Comparison of ENCODE assay signal across 1 cellular context in the genomic region with DNA sequence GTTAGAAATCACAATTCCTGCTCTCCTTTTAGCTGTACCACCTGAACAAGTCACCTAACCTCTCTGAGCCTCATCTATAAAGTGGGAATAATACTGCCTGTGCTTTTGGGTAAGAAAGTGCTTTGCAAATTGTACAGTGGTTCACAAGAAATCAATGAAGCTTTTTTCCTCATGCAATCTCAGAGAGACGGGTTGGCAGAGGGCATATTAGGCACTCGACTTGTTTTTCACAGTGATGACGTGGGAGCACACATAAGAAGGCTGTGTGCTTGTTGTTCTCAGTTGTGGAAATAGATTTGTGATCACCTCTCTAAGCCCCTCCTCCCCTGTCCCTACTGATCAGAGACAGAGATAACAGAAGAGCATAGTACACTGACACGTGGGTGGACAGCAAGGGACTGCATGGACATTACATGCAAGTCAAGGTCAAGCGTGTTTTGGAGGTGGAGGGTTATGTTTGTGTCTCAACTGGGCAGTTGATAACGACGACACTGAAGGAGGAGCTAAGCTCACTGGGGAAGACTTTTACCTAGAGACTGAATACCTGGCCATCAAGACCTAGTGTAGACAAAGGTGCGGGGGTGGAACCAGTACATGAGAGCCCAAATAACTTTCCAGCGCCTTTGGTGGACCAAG.
TF ChIP-seq lines count a peak whose summit lies in the region.

No MANE protein-coding gene starts in this region.

TF ChIP-seq in HepG2, 621 proteins besides CTCF, POLR2A, EP300 and RAD21 (continued from another document and continues in another):
- no peak for TF ChIP-seq ZNF432 (CRISPR knock-in tag; IDR thresholded peaks at IDR 0.05; ENCODE audit: borderline replicate concordance)
- peak; percentile 94; the same call in 1 of the 2 replicates for TF ChIP-seq ZNF232 (CRISPR knock-in tag; IDR thresholded peaks at IDR 0.05; ENCODE audit: borderline replicate concordance)
- TF ChIP-seq, protein P1, sequence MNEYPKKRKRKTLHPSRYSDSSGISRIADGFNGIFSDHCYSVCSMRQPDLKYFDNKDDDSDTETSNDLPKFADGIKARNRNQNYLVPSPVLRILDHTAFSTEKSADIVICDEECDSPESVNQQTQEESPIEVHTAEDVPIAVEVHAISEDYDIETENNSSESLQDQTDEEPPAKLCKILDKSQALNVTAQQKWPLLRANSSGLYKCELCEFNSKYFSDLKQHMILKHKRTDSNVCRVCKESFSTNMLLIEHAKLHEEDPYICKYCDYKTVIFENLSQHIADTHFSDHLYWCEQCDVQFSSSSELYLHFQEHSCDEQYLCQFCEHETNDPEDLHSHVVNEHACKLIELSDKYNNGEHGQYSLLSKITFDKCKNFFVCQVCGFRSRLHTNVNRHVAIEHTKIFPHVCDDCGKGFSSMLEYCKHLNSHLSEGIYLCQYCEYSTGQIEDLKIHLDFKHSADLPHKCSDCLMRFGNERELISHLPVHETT (CRISPR knock-in tag; conservative IDR thresholded peaks at IDR 0.05): peak; percentile 35; the same call in 1 of the 2 replicates
- TF ChIP-seq KDM5A (IDR thresholded peaks at IDR 0.05; ENCODE audit: borderline replicate concordance, low read length): no peak
- peak; percentile 99 for TF ChIP-seq HDAC2 (CRISPR knock-in tag; IDR thresholded peaks at IDR 0.05)
- no peak; the same call in 1 of the 2 replicates for TF ChIP-seq NFYC (CRISPR knock-in tag; IDR thresholded peaks at IDR 0.05)
- peak; percentile 94 for TF ChIP-seq KDM6A (CRISPR knock-in tag; IDR thresholded peaks at IDR 0.05; ENCODE audit: low read depth)
- no peak for TF ChIP-seq PRMT3 (CRISPR knock-in tag; IDR thresholded peaks at IDR 0.05; ENCODE audit: borderline replicate concordance, low read depth)
- TF ChIP-seq JUNB (CRISPR knock-in tag; IDR thresholded peaks at IDR 0.05; ENCODE audit: borderline replicate concordance): no peak
- TF ChIP-seq, protein P2, sequence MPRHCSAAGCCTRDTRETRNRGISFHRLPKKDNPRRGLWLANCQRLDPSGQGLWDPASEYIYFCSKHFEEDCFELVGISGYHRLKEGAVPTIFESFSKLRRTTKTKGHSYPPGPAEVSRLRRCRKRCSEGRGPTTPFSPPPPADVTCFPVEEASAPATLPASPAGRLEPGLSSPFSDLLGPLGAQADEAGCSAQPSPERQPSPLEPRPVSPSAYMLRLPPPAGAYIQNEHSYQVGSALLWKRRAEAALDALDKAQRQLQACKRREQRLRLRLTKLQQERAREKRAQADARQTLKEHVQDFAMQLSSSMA (CRISPR knock-in tag; IDR thresholded peaks at IDR 0.05): no peak
- peak; percentile 97 for TF ChIP-seq TBX2 (CRISPR knock-in tag; IDR thresholded peaks at IDR 0.05; ENCODE audit: borderline replicate concordance)
- peak; percentile 55; the same call in 1 of the 2 replicates for TF ChIP-seq ZNF317 (CRISPR knock-in tag; IDR thresholded peaks at IDR 0.05)
- peak; percentile 70; the same call in 1 of the 2 replicates for TF ChIP-seq ZNF547 (CRISPR knock-in tag; IDR thresholded peaks at IDR 0.05)
- TF ChIP-seq MZF1 (CRISPR knock-in tag; IDR thresholded peaks at IDR 0.05; ENCODE audit: borderline replicate concordance): no peak
- TF ChIP-seq MIER2 (CRISPR knock-in tag; IDR thresholded peaks at IDR 0.05): 0 out of 2 replicates have a peak, but pooled peaks have one; percentile 68
- TF ChIP-seq ZBTB20 (CRISPR knock-in tag; IDR thresholded peaks at IDR 0.05; ENCODE audit: borderline replicate concordance, low read depth): peak; percentile 96; the same call in 1 of the 2 replicates
- peak; percentile 97 for TF ChIP-seq HMG20A (CRISPR knock-in tag; IDR thresholded peaks at IDR 0.05; ENCODE audit: borderline replicate concordance)
- 0 out of 2 replicates have a peak, but pooled peaks have one; percentile 22 for TF ChIP-seq DNMT3B (CRISPR knock-in tag; conservative IDR thresholded peaks at IDR 0.05)
- TF ChIP-seq ZMYM3 (CRISPR knock-in tag; IDR thresholded peaks at IDR 0.05): peak; percentile 96
- peak; percentile 88 for TF ChIP-seq ZNF746 (CRISPR knock-in tag; IDR thresholded peaks at IDR 0.05)
- TF ChIP-seq ZNF225 (CRISPR knock-in tag; IDR thresholded peaks at IDR 0.05): no peak; the same call in 1 of the 2 replicates
- TF ChIP-seq RFX3 (CRISPR knock-in tag; IDR thresholded peaks at IDR 0.05): no peak
- TF ChIP-seq NPAS2 (CRISPR knock-in tag; IDR thresholded peaks at IDR 0.05; ENCODE audit: borderline replicate concordance): no peak
- TF ChIP-seq HDAC6 (IDR thresholded peaks at IDR 0.05; ENCODE audit: low read depth, low read length): no peak
- no peak for TF ChIP-seq SUZ12 (IDR thresholded peaks at IDR 0.05; ENCODE audit: low read depth, low read length)
- TF ChIP-seq, protein P3, sequence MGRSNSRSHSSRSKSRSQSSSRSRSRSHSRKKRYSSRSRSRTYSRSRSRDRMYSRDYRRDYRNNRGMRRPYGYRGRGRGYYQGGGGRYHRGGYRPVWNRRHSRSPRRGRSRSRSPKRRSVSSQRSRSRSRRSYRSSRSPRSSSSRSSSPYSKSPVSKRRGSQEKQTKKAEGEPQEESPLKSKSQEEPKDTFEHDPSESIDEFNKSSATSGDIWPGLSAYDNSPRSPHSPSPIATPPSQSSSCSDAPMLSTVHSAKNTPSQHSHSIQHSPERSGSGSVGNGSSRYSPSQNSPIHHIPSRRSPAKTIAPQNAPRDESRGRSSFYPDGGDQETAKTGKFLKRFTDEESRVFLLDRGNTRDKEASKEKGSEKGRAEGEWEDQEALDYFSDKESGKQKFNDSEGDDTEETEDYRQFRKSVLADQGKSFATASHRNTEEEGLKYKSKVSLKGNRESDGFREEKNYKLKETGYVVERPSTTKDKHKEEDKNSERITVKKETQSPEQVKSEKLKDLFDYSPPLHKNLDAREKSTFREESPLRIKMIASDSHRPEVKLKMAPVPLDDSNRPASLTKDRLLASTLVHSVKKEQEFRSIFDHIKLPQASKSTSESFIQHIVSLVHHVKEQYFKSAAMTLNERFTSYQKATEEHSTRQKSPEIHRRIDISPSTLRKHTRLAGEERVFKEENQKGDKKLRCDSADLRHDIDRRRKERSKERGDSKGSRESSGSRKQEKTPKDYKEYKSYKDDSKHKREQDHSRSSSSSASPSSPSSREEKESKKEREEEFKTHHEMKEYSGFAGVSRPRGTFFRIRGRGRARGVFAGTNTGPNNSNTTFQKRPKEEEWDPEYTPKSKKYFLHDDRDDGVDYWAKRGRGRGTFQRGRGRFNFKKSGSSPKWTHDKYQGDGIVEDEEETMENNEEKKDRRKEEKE (IDR thresholded peaks at IDR 0.05): no peak
- no peak for TF ChIP-seq NKX3-1 (CRISPR knock-in tag; IDR thresholded peaks at IDR 0.05)
- TF ChIP-seq IRX3 (CRISPR knock-in tag; IDR thresholded peaks at IDR 0.05; ENCODE audit: borderline replicate concordance, low read depth): no peak
- TF ChIP-seq PITX1 (CRISPR knock-in tag; IDR thresholded peaks at IDR 0.05): peak; percentile 97
- TF ChIP-seq, protein P4, sequence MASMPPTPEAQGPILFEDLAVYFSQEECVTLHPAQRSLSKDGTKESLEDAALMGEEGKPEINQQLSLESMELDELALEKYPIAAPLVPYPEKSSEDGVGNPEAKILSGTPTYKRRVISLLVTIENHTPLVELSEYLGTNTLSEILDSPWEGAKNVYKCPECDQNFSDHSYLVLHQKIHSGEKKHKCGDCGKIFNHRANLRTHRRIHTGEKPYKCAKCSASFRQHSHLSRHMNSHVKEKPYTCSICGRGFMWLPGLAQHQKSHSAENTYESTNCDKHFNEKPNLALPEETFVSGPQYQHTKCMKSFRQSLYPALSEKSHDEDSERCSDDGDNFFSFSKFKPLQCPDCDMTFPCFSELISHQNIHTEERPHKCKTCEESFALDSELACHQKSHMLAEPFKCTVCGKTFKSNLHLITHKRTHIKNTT (CRISPR knock-in tag; IDR thresholded peaks at IDR 0.05): no peak
- TF ChIP-seq ZFP36 (IDR thresholded peaks at IDR 0.05; ENCODE audit: borderline replicate concordance, low read depth, low read length, partially characterized antibody): no peak
- TF ChIP-seq, protein P5, sequence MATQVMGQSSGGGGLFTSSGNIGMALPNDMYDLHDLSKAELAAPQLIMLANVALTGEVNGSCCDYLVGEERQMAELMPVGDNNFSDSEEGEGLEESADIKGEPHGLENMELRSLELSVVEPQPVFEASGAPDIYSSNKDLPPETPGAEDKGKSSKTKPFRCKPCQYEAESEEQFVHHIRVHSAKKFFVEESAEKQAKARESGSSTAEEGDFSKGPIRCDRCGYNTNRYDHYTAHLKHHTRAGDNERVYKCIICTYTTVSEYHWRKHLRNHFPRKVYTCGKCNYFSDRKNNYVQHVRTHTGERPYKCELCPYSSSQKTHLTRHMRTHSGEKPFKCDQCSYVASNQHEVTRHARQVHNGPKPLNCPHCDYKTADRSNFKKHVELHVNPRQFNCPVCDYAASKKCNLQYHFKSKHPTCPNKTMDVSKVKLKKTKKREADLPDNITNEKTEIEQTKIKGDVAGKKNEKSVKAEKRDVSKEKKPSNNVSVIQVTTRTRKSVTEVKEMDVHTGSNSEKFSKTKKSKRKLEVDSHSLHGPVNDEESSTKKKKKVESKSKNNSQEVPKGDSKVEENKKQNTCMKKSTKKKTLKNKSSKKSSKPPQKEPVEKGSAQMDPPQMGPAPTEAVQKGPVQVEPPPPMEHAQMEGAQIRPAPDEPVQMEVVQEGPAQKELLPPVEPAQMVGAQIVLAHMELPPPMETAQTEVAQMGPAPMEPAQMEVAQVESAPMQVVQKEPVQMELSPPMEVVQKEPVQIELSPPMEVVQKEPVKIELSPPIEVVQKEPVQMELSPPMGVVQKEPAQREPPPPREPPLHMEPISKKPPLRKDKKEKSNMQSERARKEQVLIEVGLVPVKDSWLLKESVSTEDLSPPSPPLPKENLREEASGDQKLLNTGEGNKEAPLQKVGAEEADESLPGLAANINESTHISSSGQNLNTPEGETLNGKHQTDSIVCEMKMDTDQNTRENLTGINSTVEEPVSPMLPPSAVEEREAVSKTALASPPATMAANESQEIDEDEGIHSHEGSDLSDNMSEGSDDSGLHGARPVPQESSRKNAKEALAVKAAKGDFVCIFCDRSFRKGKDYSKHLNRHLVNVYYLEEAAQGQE (IDR thresholded peaks at IDR 0.05; ENCODE audit: borderline replicate concordance in 1 of 2, low read depth in 1 of 2, low read length in 2 of 2): no peak
- no peak for TF ChIP-seq SATB2 (CRISPR knock-in tag; IDR thresholded peaks at IDR 0.05)
- TF ChIP-seq, protein P6, sequence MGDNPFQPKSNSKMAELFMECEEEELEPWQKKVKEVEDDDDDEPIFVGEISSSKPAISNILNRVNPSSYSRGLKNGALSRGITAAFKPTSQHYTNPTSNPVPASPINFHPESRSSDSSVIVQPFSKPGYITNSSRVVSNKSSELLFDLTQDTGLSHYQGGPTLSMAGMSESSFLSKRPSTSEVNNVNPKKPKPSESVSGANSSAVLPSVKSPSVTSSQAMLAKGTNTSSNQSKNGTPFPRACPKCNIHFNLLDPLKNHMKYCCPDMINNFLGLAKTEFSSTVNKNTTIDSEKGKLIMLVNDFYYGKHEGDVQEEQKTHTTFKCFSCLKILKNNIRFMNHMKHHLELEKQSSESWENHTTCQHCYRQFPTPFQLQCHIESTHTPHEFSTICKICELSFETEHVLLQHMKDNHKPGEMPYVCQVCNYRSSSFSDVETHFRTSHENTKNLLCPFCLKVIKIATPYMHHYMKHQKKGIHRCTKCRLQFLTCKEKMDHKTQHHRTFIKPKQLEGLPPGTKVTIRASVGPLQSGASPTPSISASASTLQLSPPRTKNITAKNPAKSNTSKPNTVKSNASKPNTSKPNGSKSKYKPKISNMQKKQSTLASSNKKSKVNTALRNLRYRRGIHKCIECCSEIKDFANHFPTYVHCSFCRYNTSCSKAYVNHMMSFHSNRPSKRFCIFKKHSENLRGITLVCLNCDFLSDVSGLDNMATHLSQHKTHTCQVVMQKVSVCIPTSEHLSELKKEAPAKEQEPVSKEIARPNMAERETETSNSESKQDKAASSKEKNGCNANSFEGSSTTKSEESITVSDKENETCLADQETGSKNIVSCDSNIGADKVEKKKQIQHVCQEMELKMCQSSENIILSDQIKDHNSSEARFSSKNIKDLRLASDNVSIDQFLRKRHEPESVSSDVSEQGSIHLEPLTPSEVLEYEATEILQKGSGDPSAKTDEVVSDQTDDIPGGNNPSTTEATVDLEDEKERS (CRISPR knock-in tag; IDR thresholded peaks at IDR 0.05): peak; percentile 81
- TF ChIP-seq ZFP90 (CRISPR knock-in tag; IDR thresholded peaks at IDR 0.05; ENCODE audit: borderline replicate concordance): no peak
- no peak for TF ChIP-seq ZNF549 (CRISPR knock-in tag; IDR thresholded peaks at IDR 0.05)
- TF ChIP-seq ZNF24 (IDR thresholded peaks at IDR 0.05): no peak
- no peak for TF ChIP-seq PTBP1 (IDR thresholded peaks at IDR 0.05; ENCODE audit: low read depth, low read length, poor library complexity, severe bottlenecking)
- 0 out of 2 replicates have a peak, but pooled peaks have one; percentile 57 for TF ChIP-seq SP140L (CRISPR knock-in tag; IDR thresholded peaks at IDR 0.05; ENCODE audit: borderline replicate concordance)
- peak; percentile 52 for TF ChIP-seq PHF5A (CRISPR knock-in tag; IDR thresholded peaks at IDR 0.05; ENCODE audit: low read depth, unreplicated experiment)
- TF ChIP-seq AGO2 (optimal IDR thresholded peaks at IDR 0.05; ENCODE audit: low read depth, low read length): no peak
- TF ChIP-seq, protein P7, sequence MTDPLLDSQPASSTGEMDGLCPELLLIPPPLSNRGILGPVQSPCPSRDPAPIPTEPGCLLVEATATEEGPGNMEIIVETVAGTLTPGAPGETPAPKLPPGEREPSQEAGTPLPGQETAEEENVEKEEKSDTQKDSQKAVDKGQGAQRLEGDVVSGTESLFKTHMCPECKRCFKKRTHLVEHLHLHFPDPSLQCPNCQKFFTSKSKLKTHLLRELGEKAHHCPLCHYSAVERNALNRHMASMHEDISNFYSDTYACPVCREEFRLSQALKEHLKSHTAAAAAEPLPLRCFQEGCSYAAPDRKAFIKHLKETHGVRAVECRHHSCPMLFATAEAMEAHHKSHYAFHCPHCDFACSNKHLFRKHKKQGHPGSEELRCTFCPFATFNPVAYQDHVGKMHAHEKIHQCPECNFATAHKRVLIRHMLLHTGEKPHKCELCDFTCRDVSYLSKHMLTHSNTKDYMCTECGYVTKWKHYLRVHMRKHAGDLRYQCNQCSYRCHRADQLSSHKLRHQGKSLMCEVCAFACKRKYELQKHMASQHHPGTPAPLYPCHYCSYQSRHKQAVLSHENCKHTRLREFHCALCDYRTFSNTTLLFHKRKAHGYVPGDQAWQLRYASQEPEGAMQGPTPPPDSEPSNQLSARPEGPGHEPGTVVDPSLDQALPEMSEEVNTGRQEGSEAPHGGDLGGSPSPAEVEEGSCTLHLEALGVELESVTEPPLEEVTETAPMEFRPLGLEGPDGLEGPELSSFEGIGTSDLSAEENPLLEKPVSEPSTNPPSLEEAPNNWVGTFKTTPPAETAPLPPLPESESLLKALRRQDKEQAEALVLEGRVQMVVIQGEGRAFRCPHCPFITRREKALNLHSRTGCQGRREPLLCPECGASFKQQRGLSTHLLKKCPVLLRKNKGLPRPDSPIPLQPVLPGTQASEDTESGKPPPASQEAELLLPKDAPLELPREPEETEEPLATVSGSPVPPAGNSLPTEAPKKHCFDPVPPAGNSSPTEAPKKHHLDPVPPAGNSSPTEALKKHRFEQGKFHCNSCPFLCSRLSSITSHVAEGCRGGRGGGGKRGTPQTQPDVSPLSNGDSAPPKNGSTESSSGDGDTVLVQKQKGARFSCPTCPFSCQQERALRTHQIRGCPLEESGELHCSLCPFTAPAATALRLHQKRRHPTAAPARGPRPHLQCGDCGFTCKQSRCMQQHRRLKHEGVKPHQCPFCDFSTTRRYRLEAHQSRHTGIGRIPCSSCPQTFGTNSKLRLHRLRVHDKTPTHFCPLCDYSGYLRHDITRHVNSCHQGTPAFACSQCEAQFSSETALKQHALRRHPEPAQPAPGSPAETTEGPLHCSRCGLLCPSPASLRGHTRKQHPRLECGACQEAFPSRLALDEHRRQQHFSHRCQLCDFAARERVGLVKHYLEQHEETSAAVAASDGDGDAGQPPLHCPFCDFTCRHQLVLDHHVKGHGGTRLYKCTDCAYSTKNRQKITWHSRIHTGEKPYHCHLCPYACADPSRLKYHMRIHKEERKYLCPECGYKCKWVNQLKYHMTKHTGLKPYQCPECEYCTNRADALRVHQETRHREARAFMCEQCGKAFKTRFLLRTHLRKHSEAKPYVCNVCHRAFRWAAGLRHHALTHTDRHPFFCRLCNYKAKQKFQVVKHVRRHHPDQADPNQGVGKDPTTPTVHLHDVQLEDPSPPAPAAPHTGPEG (CRISPR knock-in tag; IDR thresholded peaks at IDR 0.05): peak; percentile 45; the same call in 1 of the 2 replicates
